ENCODE assay signal across 29 cellular contexts in the genomic region with DNA sequence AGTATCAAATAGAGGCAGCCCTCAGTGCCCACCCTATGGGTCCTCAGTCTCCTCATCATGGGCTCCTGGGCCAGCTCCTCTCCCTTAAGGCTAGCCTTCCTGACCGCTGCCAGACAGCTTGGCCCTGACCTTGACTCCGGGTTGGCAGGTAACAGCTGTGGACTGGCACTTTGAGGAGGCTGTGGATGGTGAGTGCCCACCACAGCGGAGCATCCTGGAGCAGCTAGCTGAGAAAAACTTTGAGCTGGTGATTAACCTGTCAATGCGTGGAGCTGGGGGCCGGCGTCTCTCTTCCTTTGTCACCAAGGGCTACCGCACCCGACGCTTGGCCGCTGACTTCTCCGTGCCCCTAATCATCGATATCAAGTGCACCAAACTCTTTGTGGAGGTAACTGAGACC. TPM values are rescaled to one million over a fixed set of nuclear protein-coding genes. Genes with fewer than 3 reads are reported as not detected.
"Had no signal": no experiment of that assay in that cellular context is flagged by ENCODE, and none has a peak within 500 bp of the region (broad histone marks: within the 10 kb centered on the region; RNA-seq: fewer than 3 reads in every experiment).

No MANE protein-coding gene starts in this region.

- H3K27me3 Mint-ChIP-seq: naive B cell had no signal

- H3K4me3 ChIP-seq: coronary artery, dorsolateral prefrontal cortex, esophagus squamous epithelium, gastrocnemius medialis, heart right ventricle, left lung, lower lobe of right lung, mucosa of descending colon had no signal

- H3K27ac ChIP-seq: coronary artery, dorsolateral prefrontal cortex, epithelial cell of prostate, esophagus squamous epithelium, gastrocnemius medialis, heart right ventricle, left lung, lower lobe of right lung had no signal

- H3K4me1 ChIP-seq: esophagus squamous epithelium, gastrocnemius medialis, heart right ventricle, left lung, lower lobe of right lung had no signal

- H3K4me3 Mint-ChIP-seq: mesothelial cell of epicardium, naive B cell had no signal

- H3K27me3 ChIP-seq: dorsolateral prefrontal cortex, esophagus squamous epithelium, gastrocnemius medialis, heart right ventricle, left lung had no signal

- H3K4me1 Mint-ChIP-seq: mesothelial cell of epicardium had no signal

- H3K9me3 ChIP-seq: esophagus squamous epithelium, gastrocnemius medialis, heart right ventricle, left lung, lower lobe of right lung, mucosa of descending colon had no signal

- ATAC-seq: esophagus mucosa, gastrocnemius medialis, heart right ventricle, left cardiac atrium, left lung, left ventricle myocardium superior, lower lobe of right lung, mucosa of descending colon had no signal

- H3K27ac Mint-ChIP-seq: mesothelial cell of epicardium had no signal

- H3K9me3 Mint-ChIP-seq: mesothelial cell of epicardium, naive B cell had no signal

- DNase-seq: dermis blood vessel endothelial cell; dorsolateral prefrontal cortex; effector CD4-positive, alpha-beta T cell; effector memory CD4-positive, alpha-beta T cell; erythroblast; esophagus squamous epithelium; foreskin fibroblast; foreskin melanocyte; gastrocnemius medialis; glutamatergic neuron; head of caudate nucleus; heart right ventricle; hippocampal formation; left cardiac atrium; left lung; left ventricle myocardium superior; lower lobe of right lung; mesenchymal stem cell; mucosa of descending colon; naive B cell had no signal

RNA-seq across cellular contexts. Expression of a gene that starts 26.7 kb away (rescaled TPM):
- total RNA-seq: esophagus mucosa, mesenteric fat pad had no signal
- polyA plus RNA-seq: keratinocyte had no signal

RNA-seq across cellular contexts. Expression of a gene that starts 39.1 kb away (rescaled TPM):
- total RNA-seq: esophagus mucosa, gastrocnemius medialis, kidney epithelial cell, left lung, lower leg skin, lower lobe of right lung, mesenteric fat pad, myocyte had no signal
- polyA plus RNA-seq: keratinocyte had no signal
